In genomic region chr15:51281368-51281967, GRCh38 we compare ENCODE assay signal across 9 cellular contexts. TPM values are rescaled to one million over a fixed set of nuclear protein-coding genes. Genes with fewer than 3 reads are reported as not detected.
DNase-seq lines count a peak whose midpoint lies in the region; ATAC-seq and TF ChIP-seq lines count a peak whose summit lies in the region.
"Had no signal": no experiment of that assay in that cellular context is flagged by ENCODE, and none has a peak within 500 bp of the region (broad histone marks: within the 10 kb centered on the region; RNA-seq: fewer than 3 reads in every experiment).

No MANE protein-coding gene starts in this region.

- TF ChIP-seq CTCF in hepatocyte (IDR thresholded peaks at IDR 0.05; ENCODE audit: poor library complexity): peak; percentile 66

- no peaks in the 10 kb centered on the region for H3K9me3 ChIP-seq in hepatocyte (ENCODE audit: low read depth)
- no peaks in the 10 kb centered on the region for H3K9me3 ChIP-seq in skeletal muscle tissue (ENCODE audit: control insufficient read depth in 3 of 3, low read length in 3 of 3)

- H3K36me3 ChIP-seq in hepatocyte (replicated peaks; ENCODE audit: insufficient read depth, low read depth): no peaks in the 10 kb centered on the region
- no peaks in the 10 kb centered on the region for H3K36me3 ChIP-seq in skeletal muscle tissue (ENCODE audit: control insufficient read depth in 3 of 3, insufficient read depth in 3 of 3, low read length in 3 of 3)

- H3K27ac ChIP-seq in hepatocyte (peak overlapping the region; percentile 69), skeletal muscle tissue (ENCODE audit: low read depth, low read length) (peak overlapping the region; percentile 51)

- peaks cover 5% of the 10 kb centered on the region for H3K27me3 ChIP-seq in hepatocyte
- peaks cover 0 to 4% (median 0%) of the 10 kb centered on the region in 3 donors for H3K27me3 ChIP-seq in skeletal muscle tissue (ENCODE audit: control insufficient read depth in 3 of 3, insufficient read depth in 3 of 3, low read length in 3 of 3)

- DNase-seq in CD1c-positive myeloid dendritic cell (ENCODE audit: extremely low spot score) (peak; percentile 60), NCI-H146 (lab: John Stamatoyannopoulos, UW) (peak; percentile 64), anterior cingulate cortex (lab: John Stamatoyannopoulos, UW) (peak in 51 of 58 donors; percentile 7 to 81 (median 53)), hepatocyte (ENCODE audit: low spot score) (peak; percentile 78), NCI-H2227 treated with DMSO at 0.1 percent for 48 hours (lab: John Stamatoyannopoulos, UW) (no peak)

- no peaks in the 10 kb centered on the region for H3K9me2 ChIP-seq in hepatocyte (replicated peaks; ENCODE audit: insufficient read depth)

- peaks cover 4% of the 10 kb centered on the region for H3K4me1 ChIP-seq in hepatocyte (ENCODE audit: insufficient read depth)
- no peaks in the 10 kb centered on the region for H3K4me1 ChIP-seq in skeletal muscle tissue (ENCODE audit: control insufficient read depth in 3 of 3, insufficient read depth in 3 of 3, low read length in 3 of 3)

- no peaks in the 10 kb centered on the region for H3K79me2 ChIP-seq in hepatocyte

- H3K4me2 ChIP-seq in hepatocyte: no peak overlapping the region

- no peak overlapping the region for H3K9ac ChIP-seq in skeletal muscle tissue (ENCODE audit: low read depth in 1 of 3, low read length in 3 of 3)

- no peak overlapping the region for H3K4me3 ChIP-seq in hepatocyte
- no peak overlapping the region for H3K4me3 ChIP-seq in skeletal muscle tissue (ENCODE audit: low read length in 3 of 3)
- H3K4me3 ChIP-seq: skin epidermis had no signal

- H4K20me1 ChIP-seq in hepatocyte (ENCODE audit: insufficient read depth, poor library complexity, severe bottlenecking): no peaks in the 10 kb centered on the region

- H2AFZ ChIP-seq in hepatocyte: no peak overlapping the region

- WGBS in hepatocyte (ENCODE audit: low lambda C conversion rate, missing lambda C conversion rate): 57% methylated on average over 4 of the region's 4 CpGs

- peak; percentile 48 for ATAC-seq in GM19351 (IDR thresholded peaks at IDR 0.05; ENCODE audit: unreplicated experiment)
- no peak for ATAC-seq in HG03045 (IDR thresholded peaks at IDR 0.05; ENCODE audit: unreplicated experiment)

RNA-seq across cellular contexts. Expression of gene CYP19A1, which starts 56.9 kb away (rescaled TPM):
- total RNA-seq in hepatocyte: 35.4 and 38.1 TPM in 2 replicates
- polyA plus RNA-seq in hepatocyte: 1.4 and 3.5 TPM in 2 replicates
- 0.52 TPM for total RNA-seq in skeletal muscle tissue

RNA-seq across cellular contexts. Expression of gene GLDN, which starts 60.0 kb away (rescaled TPM):
- total RNA-seq in hepatocyte: 0.92 and 1.8 TPM in 2 replicates
- 0.07 and 0.68 TPM in 2 replicates for polyA plus RNA-seq in hepatocyte
- 3.7 TPM for total RNA-seq in skeletal muscle tissue

Comparison
In these comparisons a context has a peak if more than half of its experiments do, and no peak if none do; other contexts are left out.
1. RNA of gene CYP19A1, which starts 56.9 kb away (total RNA-seq): 35.4 to 38.1 TPM in hepatocyte; 0.52 TPM in skeletal muscle tissue (single experiment); every median in the first group is over 10 times any median in the second.